17 cellular contexts compared by ENCODE assay signal in genomic region chrX:56794404-56794803, GRCh38.
A peak's percentile ranks its signal among the peaks of the same experiment; 100 is the strongest.
DNase-seq lines count a peak whose midpoint lies in the region; ATAC-seq lines count a peak whose summit lies in the region.
"Had no signal": no experiment of that assay in that cellular context is flagged by ENCODE, and none has a peak within 500 bp of the region (broad histone marks: within the 10 kb centered on the region; RNA-seq: fewer than 3 reads in every experiment).

No MANE protein-coding gene starts in this region.

- no peaks in the 10 kb centered on the region for H3K9me3 Mint-ChIP-seq in activated naive CD4-positive, alpha-beta T cell treated with anti-CD3 and anti-CD28 coated beads, Interleukin-2, amount 50 U/mL, for 24 hours
- H3K9me3 Mint-ChIP-seq in T-cell (no peaks in the 10 kb centered on the region), memory B cell (no peaks in the 10 kb centered on the region)
- H3K9me3 Mint-ChIP-seq: IgD-negative memory B cell had no signal

- peak overlapping the region; percentile 51 for H3K27ac Mint-ChIP-seq in activated naive CD4-positive, alpha-beta T cell treated with anti-CD3 and anti-CD28 coated beads, Interleukin-2, amount 50 U/mL, for 24 hours
- H3K27ac Mint-ChIP-seq in T-cell (peak overlapping the region; percentile 35 to 43), memory B cell (peak overlapping the region; percentile 35)

- H3K36me3 Mint-ChIP-seq in activated naive CD4-positive, alpha-beta T cell treated with anti-CD3 and anti-CD28 coated beads, Interleukin-2, amount 50 U/mL, for 24 hours = no peaks in the 10 kb centered on the region
- peaks cover 17% of the 10 kb centered on the region for H3K36me3 Mint-ChIP-seq in T-cell
- peaks cover 13% of the 10 kb centered on the region for H3K36me3 Mint-ChIP-seq in memory B cell
- H3K36me3 Mint-ChIP-seq: IgD-negative memory B cell had no signal

- no peak for ATAC-seq in T-cell (replicated peaks in 1 of 4)
- ATAC-seq in memory B cell (ENCODE audit: low read depth) = no peak
- no peak for ATAC-seq in HG03378 (IDR thresholded peaks at IDR 0.05; ENCODE audit: unreplicated experiment)
- no peak for ATAC-seq in GM19035 (IDR thresholded peaks at IDR 0.05; ENCODE audit: unreplicated experiment)

- H3K27ac ChIP-seq in temporal lobe (ENCODE audit: low read depth, low read length) = peak overlapping the region; percentile 77
- H3K27ac ChIP-seq: HL-60 had no signal

- DNase-seq in activated naive CD4-positive, alpha-beta T cell treated with anti-CD3 and anti-CD28 coated beads, Interleukin-2, amount 50 U/mL, for 16 hours = no peak
- DNase-seq in T-cell = no peak
- DNase-seq in memory B cell (ENCODE audit: low spot score in 2 of 2) = no peak
- no peak for DNase-seq in CD1c-positive myeloid dendritic cell (ENCODE audit: extremely low spot score)
- DNase-seq: Caco-2, DMS153, Kasumi-1, MM.1S, NCI-H1694 treated with DMSO at 0.1 percent for 48 hours, NCI-H69, SHP77 had no signal

- no peak overlapping the region for H3K4me3 Mint-ChIP-seq in activated naive CD4-positive, alpha-beta T cell treated with anti-CD3 and anti-CD28 coated beads, Interleukin-2, amount 50 U/mL, for 24 hours
- no peak overlapping the region for H3K4me3 Mint-ChIP-seq in T-cell
- H3K4me3 Mint-ChIP-seq in memory B cell = no peak overlapping the region

- CTCF ChIA-PET in T-cell (lab: Charles Lee) = no interaction called here

- peaks cover 44% of the 10 kb centered on the region for H3K4me1 Mint-ChIP-seq in activated naive CD4-positive, alpha-beta T cell treated with anti-CD3 and anti-CD28 coated beads, Interleukin-2, amount 50 U/mL, for 24 hours
- peaks cover 41 to 58% (median 42%) of the 10 kb centered on the region in 3 donors for H3K4me1 Mint-ChIP-seq in T-cell
- H3K4me1 Mint-ChIP-seq in memory B cell = peaks cover 36% of the 10 kb centered on the region

- no peaks in the 10 kb centered on the region for H3K27me3 Mint-ChIP-seq in activated naive CD4-positive, alpha-beta T cell treated with anti-CD3 and anti-CD28 coated beads, Interleukin-2, amount 50 U/mL, for 24 hours
- H3K27me3 Mint-ChIP-seq in T-cell (no peaks in the 10 kb centered on the region), memory B cell (no peaks in the 10 kb centered on the region)
- H3K27me3 Mint-ChIP-seq: IgD-negative memory B cell had no signal

- POLR2A ChIA-PET in T-cell (lab: Charles Lee) = no interaction called here
